In the genomic region with DNA sequence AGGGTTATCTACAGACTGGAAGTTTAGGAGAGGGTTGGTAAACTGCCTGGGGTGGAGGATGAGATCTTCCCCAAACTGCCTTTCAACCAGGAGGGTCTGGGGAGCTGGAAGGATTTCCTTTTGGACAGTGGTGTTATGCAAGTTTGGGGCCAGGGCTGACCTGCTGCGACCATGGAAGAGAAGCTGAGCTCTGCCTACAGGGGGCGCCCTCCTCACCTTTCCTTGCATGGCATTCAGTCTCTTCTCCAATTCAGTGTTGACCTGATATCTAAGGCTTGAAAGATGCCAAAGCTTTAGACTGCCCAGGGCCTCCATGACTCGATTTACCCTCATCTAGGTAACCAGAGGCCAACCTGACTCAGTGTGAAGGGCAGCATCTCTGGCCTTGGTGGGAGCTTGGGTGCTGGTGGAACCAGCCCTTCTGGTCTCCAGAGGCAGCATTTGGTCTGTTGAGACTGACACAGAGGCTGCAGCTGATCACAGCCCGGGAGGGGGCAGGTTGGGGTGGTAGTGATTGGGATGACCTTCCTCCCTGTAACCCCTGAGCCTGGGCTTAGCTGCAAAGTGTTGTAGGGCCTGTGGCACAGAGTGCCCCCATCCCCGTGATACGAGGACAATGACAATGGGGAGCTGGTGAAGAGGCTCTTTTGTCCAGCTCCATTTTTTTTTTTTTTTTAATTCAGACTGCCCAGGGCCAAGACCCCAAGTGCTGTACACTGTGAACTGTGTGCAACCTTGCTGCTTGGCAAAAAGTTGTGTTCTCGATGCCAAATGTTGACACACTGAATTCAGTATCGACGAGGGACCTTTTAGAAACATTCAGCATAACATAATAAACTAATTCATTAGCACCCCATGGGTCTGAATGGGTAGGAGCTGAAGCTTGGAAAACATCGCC, we compare ENCODE assay signal across 10 cellular contexts.
DNase-seq lines count a peak whose midpoint lies in the region; ATAC-seq and TF ChIP-seq lines count a peak whose summit lies in the region.
"Had no signal": no experiment of that assay in that cellular context is flagged by ENCODE, and none has a peak within 500 bp of the region (broad histone marks: within the 10 kb centered on the region; RNA-seq: fewer than 3 reads in every experiment).

No MANE protein-coding gene starts in this region.

- DNase-seq in NCI-H1417 (lab: John Stamatoyannopoulos, UW) = peak in 2 of 3 experiments; percentile 7 to 20
- DNase-seq in NCI-H1417 treated with DMSO at 0.1 percent for 48 hours (lab: John Stamatoyannopoulos, UW) = no peak
- peak; percentile 61 for DNase-seq in HEK293T (ENCODE audit: extremely low spot score)
- peak; percentile 26 to 38 for DNase-seq in activated CD4-positive, alpha-beta T cell treated with anti-CD3 and anti-CD28 coated beads, Interleukin-2, amount 50 U/mL, for 48 hours
- DNase-seq in neural crest cell (ENCODE audit: low read depth, low spot score) = peak; percentile 47
- DNase-seq in suprapubic skin (ENCODE audit: low spot score in 2 of 2) = no peak
- DNase-seq: KG1 had no signal

- CTCF ChIA-PET in HEK293T (lab: Yijun Ruan, JAX) = interaction anchor here (0.6 to 2.2 kb wide), 14 partner anchors 9 to 402 kb away, joined by 3 to 15 read pairs (median 4); no protein-coding TSS in a partner anchor

- no peak overlapping the region for H3K4me3 ChIP-seq in suprapubic skin
- H3K4me3 ChIP-seq: A549 had no signal

- no peak for TF ChIP-seq POLR2A in suprapubic skin (IDR thresholded peaks at IDR 0.05)

- no peaks in the 10 kb centered on the region for H3K36me3 ChIP-seq in suprapubic skin

- no peaks in the 10 kb centered on the region for H3K27me3 Mint-ChIP-seq in neural crest cell (ENCODE audit: low read depth)

- POLR2A ChIA-PET in HEK293T (lab: Yijun Ruan, JAX) = interaction anchor here (1.0 kb wide), 1 partner anchor 21 kb away, joined by 3 read pairs; no protein-coding TSS in a partner anchor

- no peak overlapping the region for H3K27ac ChIP-seq in suprapubic skin
- H3K27ac ChIP-seq: A549 had no signal

- WGBS in suprapubic skin = 49% methylated on average over 9 of the region's 10 CpGs

- H3K9me3 Mint-ChIP-seq in neural crest cell = no peaks in the 10 kb centered on the region

- no peak for TF ChIP-seq EP300 in suprapubic skin (IDR thresholded peaks at IDR 0.05)

- H3K4me3 Mint-ChIP-seq in neural crest cell = no peak overlapping the region

- H3K36me3 Mint-ChIP-seq in neural crest cell (ENCODE audit: low read depth) = no peaks in the 10 kb centered on the region

- no peak overlapping the region for H3K27ac Mint-ChIP-seq in neural crest cell (ENCODE audit: unreplicated experiment)

- peaks cover 45% of the 10 kb centered on the region for H3K27me3 ChIP-seq in suprapubic skin

- TF ChIP-seq CTCF in neural crest cell (conservative IDR thresholded peaks at IDR 0.05) (peak; percentile 59), suprapubic skin (IDR thresholded peaks at IDR 0.05) (no peak)

- no peaks in the 10 kb centered on the region for H3K9me3 ChIP-seq in suprapubic skin
- H3K9me3 ChIP-seq: A549 had no signal

- H3K4me1 ChIP-seq in suprapubic skin = no peaks in the 10 kb centered on the region
- H3K4me1 ChIP-seq: A549 had no signal

- no peak for ATAC-seq in GM18511 (IDR thresholded peaks at IDR 0.05; ENCODE audit: unreplicated experiment)
- ATAC-seq in HG03565 (IDR thresholded peaks at IDR 0.05; ENCODE audit: unreplicated experiment) = no peak
- ATAC-seq: A549 had no signal

- peaks cover 10% of the 10 kb centered on the region for H3K4me1 Mint-ChIP-seq in neural crest cell

TF ChIP-seq in HEK293T, 16 proteins besides CTCF, POLR2A, EP300 and RAD21:
- TF ChIP-seq SUZ12 (IDR thresholded peaks at IDR 0.05) = no peak
- no peak for TF ChIP-seq FOXM1 (IDR thresholded peaks at IDR 0.05; ENCODE audit: borderline replicate concordance)
- TF ChIP-seq LEF1 (IDR thresholded peaks at IDR 0.05; ENCODE audit: borderline replicate concordance) = no peak
TF ChIP-seq in HEK293T: peak in this region for 0.

Comparison
In these comparisons a context has a peak if more than half of its experiments do, and no peak if none do; other contexts are left out.
1. DNase-seq: peak in NCI-H1417 (2 of 3), HEK293T (single experiment), activated CD4-positive, alpha-beta T cell treated with anti-CD3 and anti-CD28 coated beads, Interleukin-2, amount 50 U/mL, for 48 hours (2 of 2) and neural crest cell (single experiment); none in NCI-H1417 treated with DMSO at 0.1 percent for 48 hours (single experiment) and suprapubic skin (0 of 2).